ENCODE assay signal across 19 cellular contexts in the genomic region with DNA sequence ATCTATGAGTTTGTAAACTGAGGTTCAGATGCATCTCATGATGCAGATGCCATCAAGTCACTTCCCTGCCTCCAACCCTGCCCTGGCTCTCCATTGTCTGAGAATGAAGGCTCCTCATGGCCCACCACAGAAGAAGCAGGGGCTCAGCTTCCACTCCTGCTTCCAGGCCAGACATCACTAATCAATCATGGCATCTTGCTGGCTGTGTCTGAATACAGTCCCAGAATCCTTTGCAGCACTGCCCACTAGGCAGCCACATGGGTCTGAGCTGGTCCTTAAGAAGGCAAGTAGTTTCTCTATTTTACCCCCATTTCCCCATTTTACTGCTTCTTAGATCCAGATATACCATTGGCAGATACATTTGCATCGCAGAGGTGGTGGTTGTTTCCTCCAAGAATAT.
"Had no signal": no experiment of that assay in that cellular context is flagged by ENCODE, and none has a peak within 500 bp of the region (broad histone marks: within the 10 kb centered on the region; RNA-seq: fewer than 3 reads in every experiment).

No MANE protein-coding gene starts in this region.

- H3K36me3 ChIP-seq: colonic mucosa, heart left ventricle, sigmoid colon, suprapubic skin, thyroid gland had no signal

- H3K9me3 ChIP-seq: colonic mucosa, heart left ventricle, sigmoid colon, suprapubic skin, thyroid gland had no signal

- H3K27ac ChIP-seq: colonic mucosa, heart left ventricle, sigmoid colon, skin epidermis, suprapubic skin, thyroid gland had no signal

- H3K4me3 ChIP-seq: colonic mucosa, heart left ventricle, sigmoid colon, skin epidermis, suprapubic skin, thyroid gland had no signal

- H3K4me1 ChIP-seq: colonic mucosa, sigmoid colon, suprapubic skin, thyroid gland had no signal

- ATAC-seq: esophagus mucosa; heart left ventricle; left colon; naive thymus-derived CD4-positive, alpha-beta T cell had no signal

- DNase-seq: colonic mucosa; effector CD8-positive, alpha-beta T cell; heart left ventricle; hippocampal formation; left colon; mesendoderm; naive thymus-derived CD4-positive, alpha-beta T cell; nephron progenitor cell; sigmoid colon; stimulated activated CD4-positive, alpha-beta T cell treated with anti-CD3 and anti-CD28 coated beads, Interleukin-2, amount 100 ng/mL, for 24 hours; stimulated activated CD4-positive, alpha-beta T cell treated with anti-CD3 and anti-CD28 coated beads, Interleukin-4, amount 100 ng/mL, for 4 hours; stimulated activated naive CD4-positive, alpha-beta T cell treated with Interleukin-2 at 50 U/mL for 16 hours; thyroid gland had no signal

- H3K27me3 ChIP-seq: colonic mucosa, heart left ventricle, suprapubic skin, thyroid gland had no signal

- FAIRE-seq: endometrium, frontal cortex, urothelium cell line had no signal
